Comparison of ENCODE assay signal across 33 cellular contexts in genomic region chr1:56160916-56161315, GRCh38.
"Had no signal": no experiment of that assay in that cellular context is flagged by ENCODE, and none has a peak within 500 bp of the region (broad histone marks: within the 10 kb centered on the region; RNA-seq: fewer than 3 reads in every experiment).

No MANE protein-coding gene starts in this region.

- ATAC-seq: activated CD4-positive, alpha-beta T cell treated with anti-CD3 and anti-CD28 coated beads for 36 hours; activated CD8-positive, alpha-beta memory T cell treated with anti-CD3 and anti-CD28 coated beads, Interleukin-2, amount 10 ng/mL, durations not matched to agents 7 days and 5 days; activated CD8-positive, alpha-beta T cell treated with anti-CD3 and anti-CD28 coated beads, Interleukin-2, amount 10 ng/mL, durations not matched to agents 7 days and 5 days; activated naive CD8-positive, alpha-beta T cell treated with anti-CD3 and anti-CD28 coated beads, Interleukin-2, amount 50 U/mL, for 24 hours; esophagus mucosa had no signal

- H3K4me3 ChIP-seq: adrenal gland, breast epithelium, cardiac muscle cell, coronary artery, dorsolateral prefrontal cortex had no signal

- H3K36me3 ChIP-seq: adrenal gland, breast epithelium, cardiac muscle cell had no signal

- H3K36me3 Mint-ChIP-seq: activated CD4-positive, alpha-beta memory T cell treated with anti-CD3 and anti-CD28 coated beads for 36 hours; activated CD8-positive, alpha-beta memory T cell treated with anti-CD3 and anti-CD28 coated beads, Interleukin-2, amount 10 ng/mL, durations not matched to agents 7 days and 5 days; activated naive CD4-positive, alpha-beta T cell treated with anti-CD3 and anti-CD28 coated beads, Interleukin-2, amount 50 U/mL, for 24 hours; activated naive CD8-positive, alpha-beta T cell treated with anti-CD3 and anti-CD28 coated beads for 36 hours; brain had no signal

- DNase-seq: activated CD4-positive, alpha-beta memory T cell treated with anti-CD3 and anti-CD28 coated beads for 36 hours; activated CD4-positive, alpha-beta T cell treated with anti-CD3 and anti-CD28 coated beads for 36 hours; activated CD4-positive, alpha-beta T cell treated with anti-CD3 and anti-CD28 coated beads, Interleukin-2, amount 10 ng/mL, durations not matched to agents 24 days and 14 days; activated CD4-positive, CD25-positive, alpha-beta regulatory T cell; activated CD4-positive, CD25-positive, alpha-beta regulatory T cell treated with anti-CD3 and anti-CD28 coated beads, Interleukin-2, amount 50 U/mL, for 72 hours; activated CD8-positive, alpha-beta memory T cell treated with anti-CD3 and anti-CD28 coated beads, Interleukin-2, amount 10 ng/mL, durations not matched to agents 7 days and 5 days; activated CD8-positive, alpha-beta memory T cell treated with anti-CD3 and anti-CD28 coated beads, Interleukin-2, amount 50 U/mL, for 4 hours; activated CD8-positive, alpha-beta T cell treated with anti-CD3 and anti-CD28 coated beads, Interleukin-2, amount 10 ng/mL, durations not matched to agents 7 days and 5 days; activated effector memory CD4-positive, alpha-beta T cell treated with anti-CD3 and anti-CD28 coated beads, Interleukin-2, amount 50 U/mL, for 16 hours; activated naive CD4-positive, alpha-beta T cell treated with anti-CD3 and anti-CD28 coated beads for 36 hours; activated naive CD8-positive, alpha-beta T cell treated with anti-CD3 and anti-CD28 coated beads for 36 hours; activated naive CD8-positive, alpha-beta T cell treated with anti-CD3 and anti-CD28 coated beads, Interleukin-2, amount 50 U/mL, for 24 hours; activated T-cell treated with anti-CD3 and anti-CD28 coated beads, Interleukin-2, amount 50 U/mL, for 1 hour; activated T-cell treated with anti-CD3 and anti-CD28 coated beads, Interleukin-2, amount 50 U/mL, for 48 hours; adrenal gland; amygdala; aorta; dorsolateral prefrontal cortex; effector memory CD4-positive, alpha-beta T cell; endodermal cell; foreskin fibroblast; T-helper 2 cell had no signal

- FAIRE-seq: frontal cortex had no signal

- H3K9me3 ChIP-seq: adrenal gland, breast epithelium had no signal

- H3K4me3 Mint-ChIP-seq: activated CD4-positive, alpha-beta memory T cell treated with anti-CD3 and anti-CD28 coated beads for 36 hours; activated CD4-positive, alpha-beta T cell treated with anti-CD3 and anti-CD28 coated beads for 36 hours; activated CD4-positive, alpha-beta T cell treated with anti-CD3 and anti-CD28 coated beads, Interleukin-2, amount 10 ng/mL, durations not matched to agents 24 days and 14 days; activated CD8-positive, alpha-beta memory T cell treated with anti-CD3 and anti-CD28 coated beads, Interleukin-2, amount 10 ng/mL, durations not matched to agents 7 days and 5 days; activated CD8-positive, alpha-beta T cell treated with anti-CD3 and anti-CD28 coated beads, Interleukin-2, amount 10 ng/mL, durations not matched to agents 7 days and 5 days; activated naive CD4-positive, alpha-beta T cell treated with anti-CD3 and anti-CD28 coated beads for 36 hours; activated naive CD4-positive, alpha-beta T cell treated with anti-CD3 and anti-CD28 coated beads, Interleukin-2, amount 50 U/mL, for 24 hours; activated naive CD8-positive, alpha-beta T cell treated with anti-CD3 and anti-CD28 coated beads for 36 hours; activated naive CD8-positive, alpha-beta T cell treated with anti-CD3 and anti-CD28 coated beads, Interleukin-2, amount 50 U/mL, for 24 hours; activated T-helper 1 cell treated with anti-CD3 and anti-CD28 coated beads, Interleukin-12 subunit alpha, Interleukin-12 subunit beta, Interleukin-2, Interleukin-4 antibody, amounts not matched to agents 30 ng/mL and 10 ng/mL and 1 ng/mL, durations not matched to agents 14 hours and 24 hours and 36 hours; brain; central memory CD8-positive, alpha-beta T cell; dendritic cell treated with granulocyte-macrophage colony-stimulating factor and Interleukin-4, amounts not matched to agents 40 ng/mL and 50 ng/mL, for 4 days; endodermal cell had no signal

- H3K4me1 ChIP-seq: adrenal gland, breast epithelium had no signal

- H3K27ac Mint-ChIP-seq: activated CD4-positive, alpha-beta memory T cell treated with anti-CD3 and anti-CD28 coated beads for 36 hours; activated CD4-positive, alpha-beta T cell treated with anti-CD3 and anti-CD28 coated beads for 36 hours; activated CD4-positive, alpha-beta T cell treated with anti-CD3 and anti-CD28 coated beads, Interleukin-2, amount 10 ng/mL, durations not matched to agents 24 days and 14 days; activated CD8-positive, alpha-beta memory T cell treated with anti-CD3 and anti-CD28 coated beads, Interleukin-2, amount 10 ng/mL, durations not matched to agents 7 days and 5 days; activated CD8-positive, alpha-beta T cell treated with anti-CD3 and anti-CD28 coated beads, Interleukin-2, amount 10 ng/mL, durations not matched to agents 7 days and 5 days; activated naive CD4-positive, alpha-beta T cell treated with anti-CD3 and anti-CD28 coated beads for 36 hours; activated naive CD4-positive, alpha-beta T cell treated with anti-CD3 and anti-CD28 coated beads, Interleukin-2, amount 50 U/mL, for 24 hours; activated naive CD8-positive, alpha-beta T cell treated with anti-CD3 and anti-CD28 coated beads for 36 hours; activated naive CD8-positive, alpha-beta T cell treated with anti-CD3 and anti-CD28 coated beads, Interleukin-2, amount 50 U/mL, for 24 hours; activated T-helper 1 cell treated with anti-CD3 and anti-CD28 coated beads, Interleukin-12 subunit alpha, Interleukin-12 subunit beta, Interleukin-2, Interleukin-4 antibody, amounts not matched to agents 30 ng/mL and 10 ng/mL and 1 ng/mL, durations not matched to agents 14 hours and 24 hours and 36 hours; activated T-helper 2 cell treated with anti-CD3 and anti-CD28 coated beads, Interferon-gamma antibody, Interleukin-2, Interleukin-4, amounts not matched to agents 10 μg/mL and 5 μg/mL and 100 μg/mL, durations not matched to agents 14 hours and 24 hours and 36 hours; brain; dendritic cell treated with granulocyte-macrophage colony-stimulating factor and Interleukin-4, amounts not matched to agents 40 ng/mL and 50 ng/mL, for 4 days; endodermal cell had no signal

- H3K27me3 Mint-ChIP-seq: activated CD4-positive, alpha-beta T cell treated with anti-CD3 and anti-CD28 coated beads for 36 hours; activated CD4-positive, alpha-beta T cell treated with anti-CD3 and anti-CD28 coated beads, Interleukin-2, amount 10 ng/mL, durations not matched to agents 24 days and 14 days; activated CD8-positive, alpha-beta memory T cell treated with anti-CD3 and anti-CD28 coated beads, Interleukin-2, amount 10 ng/mL, durations not matched to agents 7 days and 5 days; central memory CD8-positive, alpha-beta T cell had no signal

- H3K9me3 Mint-ChIP-seq: activated CD4-positive, alpha-beta memory T cell treated with anti-CD3 and anti-CD28 coated beads for 36 hours; activated CD4-positive, alpha-beta T cell treated with anti-CD3 and anti-CD28 coated beads, Interleukin-2, amount 10 ng/mL, durations not matched to agents 24 days and 14 days; activated naive CD8-positive, alpha-beta T cell treated with anti-CD3 and anti-CD28 coated beads for 36 hours; activated T-helper 1 cell treated with anti-CD3 and anti-CD28 coated beads, Interleukin-12 subunit alpha, Interleukin-12 subunit beta, Interleukin-2, Interleukin-4 antibody, amounts not matched to agents 30 ng/mL and 10 ng/mL and 1 ng/mL, durations not matched to agents 14 hours and 24 hours and 36 hours; activated T-helper 2 cell treated with anti-CD3 and anti-CD28 coated beads, Interferon-gamma antibody, Interleukin-2, Interleukin-4, amounts not matched to agents 10 μg/mL and 5 μg/mL and 100 μg/mL, durations not matched to agents 14 hours and 24 hours and 36 hours; dendritic cell treated with granulocyte-macrophage colony-stimulating factor and Interleukin-4, amounts not matched to agents 40 ng/mL and 50 ng/mL, for 4 days; endodermal cell had no signal

- H3K4me1 Mint-ChIP-seq: activated CD4-positive, alpha-beta T cell treated with anti-CD3 and anti-CD28 coated beads for 36 hours; activated CD4-positive, alpha-beta T cell treated with anti-CD3 and anti-CD28 coated beads, Interleukin-2, amount 10 ng/mL, durations not matched to agents 24 days and 14 days; activated CD8-positive, alpha-beta memory T cell treated with anti-CD3 and anti-CD28 coated beads, Interleukin-2, amount 10 ng/mL, durations not matched to agents 7 days and 5 days; activated naive CD4-positive, alpha-beta T cell treated with anti-CD3 and anti-CD28 coated beads, Interleukin-2, amount 50 U/mL, for 24 hours; activated naive CD8-positive, alpha-beta T cell treated with anti-CD3 and anti-CD28 coated beads for 36 hours; central memory CD8-positive, alpha-beta T cell; endodermal cell had no signal

- H3K27me3 ChIP-seq: adrenal gland, breast epithelium, cardiac muscle cell had no signal

- H3K27ac ChIP-seq: adrenal gland, breast epithelium, cardiac muscle cell, coronary artery, dorsolateral prefrontal cortex had no signal
